ENCODE assay signal across 8 cellular contexts in the genomic region with DNA sequence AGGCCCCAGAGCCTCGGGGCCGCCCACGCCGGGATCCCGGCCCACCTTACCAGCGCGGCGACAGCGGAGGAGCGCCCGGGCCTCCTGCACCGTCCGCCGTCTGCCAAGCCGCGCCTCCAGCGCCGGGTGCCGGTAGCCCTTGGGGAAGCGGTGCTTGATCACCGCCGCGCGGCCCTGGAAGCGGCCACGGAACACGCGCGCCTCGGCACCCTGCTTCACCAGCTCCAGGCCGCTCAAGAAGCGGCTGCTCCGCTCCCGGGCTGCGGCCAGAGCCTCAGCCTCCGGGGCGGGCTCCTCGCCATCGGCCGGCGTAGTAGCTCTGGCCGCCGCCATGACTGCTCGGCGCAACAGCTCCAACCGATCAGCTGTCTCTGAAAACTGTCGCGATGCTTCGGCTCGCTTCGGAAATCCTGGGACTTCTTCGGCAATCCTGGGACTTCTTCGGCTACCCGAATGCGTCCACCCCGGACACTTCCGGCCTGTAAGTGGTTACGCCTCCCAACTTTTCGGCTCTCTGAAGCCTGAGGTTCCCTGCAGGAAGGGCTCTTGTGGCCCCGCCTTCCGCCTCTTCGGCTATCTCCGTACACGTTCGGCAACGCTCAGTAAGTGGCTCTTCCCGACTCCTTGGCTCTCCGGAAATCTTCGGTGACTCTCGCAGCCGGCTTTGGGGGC. TPM values are rescaled to one million over a fixed set of nuclear protein-coding genes. Genes with fewer than 3 reads are reported as not detected.
DNase-seq lines count a peak whose midpoint lies in the region; ATAC-seq, FAIRE-seq and TF ChIP-seq lines count a peak whose summit lies in the region.

A gene (minus strand): TSS at position 363 of the 672 bp plus-strand sequence. CDS start 30 bp downstream, at position 333.

- H3K27me3 Mint-ChIP-seq in progenitor cell of endocrine pancreas, result no peaks in the 10 kb centered on the region

- ATAC-seq in HG02870 (IDR thresholded peaks at IDR 0.05; ENCODE audit: unreplicated experiment) (peak; percentile 91), left cardiac atrium (peak; percentile 96 to 99)

- H3K27ac Mint-ChIP-seq in progenitor cell of endocrine pancreas, result peak within 1 kb of the TSS; percentile 95

- H3K9me3 Mint-ChIP-seq in progenitor cell of endocrine pancreas (ENCODE audit: low read depth), result no peaks in the 10 kb centered on the region

- peak; percentile 88 for FAIRE-seq in GM12892 (lab: Jason Lieb, UNC)

- H3K4me1 Mint-ChIP-seq in progenitor cell of endocrine pancreas (ENCODE audit: low read depth), result peaks cover 15% of the 10 kb centered on the region

- intact Hi-C loops in T-helper 1 cell treated with Interleukin-12 subunit alpha and Interleukin-12 subunit beta and Interleukin-4 antibody, amounts not matched to agents 30 ng/mL and 1 ng/mL, for 36 hours (cut with micrococcal nuclease), result loop anchor here (1.0 to 10.0 kb wide), 12 partner anchors 8 to 1724 kb away; a partner anchor contains a TSS
- intact Hi-C loops in left cardiac atrium (cut with DNase I), result no loop called here

- H3K4me3 Mint-ChIP-seq in progenitor cell of endocrine pancreas (ENCODE audit: low read depth), result peak within 1 kb of the TSS; percentile 93

- peak; percentile 84; the same call in 1 of the 2 replicates for TF ChIP-seq POLR2A in GM12892 (IDR thresholded peaks at IDR 0.05; ENCODE audit: low read depth, low read length)

- peaks cover 13% of the 10 kb centered on the region for H3K36me3 Mint-ChIP-seq in progenitor cell of endocrine pancreas (ENCODE audit: insufficient read depth)

- TF ChIP-seq CTCF in progenitor cell of endocrine pancreas (IDR thresholded peaks at IDR 0.05; ENCODE audit: unreplicated experiment), result no peak

- DNase-seq in GM12892 (ENCODE audit: insufficient read length) (peak; percentile 79), NCI-H146 treated with DMSO at 0.1 percent for 48 hours (lab: John Stamatoyannopoulos, UW; ENCODE audit: unreplicated experiment) (peak; percentile 88), amniotic stem cell (lab: John Stamatoyannopoulos, UW) (peak; percentile 100), left cardiac atrium (peak; percentile 99), progenitor cell of endocrine pancreas (ENCODE audit: low spot score, unreplicated experiment) (peak; percentile 91), ureter (ENCODE audit: low spot score) (peak; percentile 99)

RNA-seq across cellular contexts. Expression of the gene that starts here (rescaled TPM):
- polyA plus RNA-seq in GM12892 (2012; ENCODE audit: missing spikeins), result 13.5 TPM
- 17.3 and 17.8 TPM in 2 replicates for total RNA-seq in T-helper 1 cell treated with Interleukin-12 subunit alpha and Interleukin-12 subunit beta and Interleukin-4 antibody, amounts not matched to agents 30 ng/mL and 1 ng/mL, for 36 hours
- total RNA-seq in left cardiac atrium, result 1 to 10 TPM; 6.8 to 9.7 TPM
- 11.1 and 11.5 TPM in 2 replicates for total RNA-seq in progenitor cell of endocrine pancreas
- 13.5 TPM for total RNA-seq in ureter

Comparison
In these comparisons a context has a peak if more than half of its experiments do, and no peak if none do; other contexts are left out.
1. Peak in every context shown above with its lines: DNase-seq and ATAC-seq.